In the genomic region with DNA sequence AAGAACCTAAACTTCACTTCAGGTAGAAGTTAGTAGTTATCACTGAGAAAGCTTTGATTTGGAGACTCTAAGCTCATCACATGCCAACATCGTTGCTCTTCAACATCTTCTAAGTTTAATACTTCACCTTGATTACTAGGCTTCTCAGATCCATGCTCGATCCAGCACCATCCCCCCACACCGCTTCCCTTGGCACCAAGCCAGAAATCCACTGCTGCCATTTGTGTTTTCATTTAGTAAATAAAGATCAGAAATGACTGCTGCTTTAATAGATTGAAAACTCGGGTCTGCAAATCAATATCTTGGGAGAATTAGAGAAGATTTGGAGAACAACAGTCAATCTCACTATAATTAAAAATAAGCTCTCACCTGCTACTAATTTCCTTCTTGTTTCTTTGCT, we compare ENCODE assay signal across 1 cellular context.
TF ChIP-seq lines count a peak whose summit lies in the region.

No MANE protein-coding gene starts in this region.

TF ChIP-seq in WTC11, 78 proteins besides CTCF, POLR2A, EP300 and RAD21 (continued from another document):
- TF ChIP-seq ARID4B (CRISPR knock-in tag; IDR thresholded peaks at IDR 0.05; ENCODE audit: borderline replicate concordance), result no peak
TF ChIP-seq in WTC11: peak in this region for 0.
